Comparison of ENCODE assay signal across 10 cellular contexts in genomic region chr9:137575725-137576411, GRCh38.
DNase-seq lines count a peak whose midpoint lies in the region; ATAC-seq and TF ChIP-seq lines count a peak whose summit lies in the region.
"Had no signal": no experiment of that assay in that cellular context is flagged by ENCODE, and none has a peak within 500 bp of the region (broad histone marks: within the 10 kb centered on the region; RNA-seq: fewer than 3 reads in every experiment).

No MANE protein-coding gene starts in this region.

- H3K9me3 ChIP-seq in SU-DHL-6 (ENCODE audit: insufficient read depth, low read length) = no peaks in the 10 kb centered on the region

- no peaks in the 10 kb centered on the region for H3K9me3 Mint-ChIP-seq in activated T-cell treated with anti-CD3 and anti-CD28 coated beads, Interleukin-2, amount 50 U/mL, for 24 hours
- no peaks in the 10 kb centered on the region for H3K9me3 Mint-ChIP-seq in stimulated activated effector memory CD8-positive, alpha-beta T cell treated with anti-CD3 and anti-CD28 coated beads, Interleukin-12 subunit alpha, Interleukin-12 subunit beta, amount 100 ng/mL, for 72 hours

- DNase-seq in activated T-cell treated with anti-CD3 and anti-CD28 coated beads, Interleukin-2, amount 50 U/mL, for 24 hours = no peak
- DNase-seq in activated T-cell treated with anti-CD3 and anti-CD28 coated beads, Interleukin-2, amount 50 U/mL, for 1 hour = no peak
- no peak for DNase-seq in epithelial cell of prostate (ENCODE audit: low read depth, low spot score)
- DNase-seq in stimulated activated effector memory CD8-positive, alpha-beta T cell treated with anti-CD3 and anti-CD28 coated beads, Interleukin-12 subunit alpha, Interleukin-12 subunit beta, amount 100 ng/mL, for 72 hours (ENCODE audit: low spot score in 2 of 2) = no peak
- DNase-seq in Kasumi-1 (lab: John Stamatoyannopoulos, UW) = no peak
- DNase-seq: aorta had no signal

- H3K4me1 Mint-ChIP-seq in activated T-cell treated with anti-CD3 and anti-CD28 coated beads, Interleukin-2, amount 50 U/mL, for 24 hours (ENCODE audit: low read depth) = peaks cover 40% of the 10 kb centered on the region
- H3K4me1 Mint-ChIP-seq in stimulated activated effector memory CD8-positive, alpha-beta T cell treated with anti-CD3 and anti-CD28 coated beads, Interleukin-12 subunit alpha, Interleukin-12 subunit beta, amount 100 ng/mL, for 72 hours = peaks cover 31% of the 10 kb centered on the region

- peaks cover 27% of the 10 kb centered on the region for H3K79me2 ChIP-seq in SU-DHL-6 (ENCODE audit: insufficient read depth, low read length)

- H3K4me3 ChIP-seq in SU-DHL-6 (ENCODE audit: insufficient read depth, low read length, poor library complexity, severe bottlenecking) = no peak overlapping the region

- H2AFZ ChIP-seq in SU-DHL-6 (ENCODE audit: low read depth, low read length, severe bottlenecking) = no peak overlapping the region

- peak overlapping the region; percentile 88 for H3K4me3 Mint-ChIP-seq in activated T-cell treated with anti-CD3 and anti-CD28 coated beads, Interleukin-2, amount 50 U/mL, for 24 hours
- peak overlapping the region; percentile 75 for H3K4me3 Mint-ChIP-seq in stimulated activated effector memory CD8-positive, alpha-beta T cell treated with anti-CD3 and anti-CD28 coated beads, Interleukin-12 subunit alpha, Interleukin-12 subunit beta, amount 100 ng/mL, for 72 hours

- TF ChIP-seq CTCF in SU-DHL-6 (IDR thresholded peaks at IDR 0.05; ENCODE audit: insufficient read depth, low read length, poor library complexity, severe bottlenecking) = no peak

- no peak for ATAC-seq in stimulated activated effector memory CD8-positive, alpha-beta T cell treated with anti-CD3 and anti-CD28 coated beads, Interleukin-12 subunit alpha, Interleukin-12 subunit beta, amount 100 ng/mL, for 72 hours
- ATAC-seq in GM19395 (IDR thresholded peaks at IDR 0.05; ENCODE audit: unreplicated experiment) = no peak
- no peak for ATAC-seq in GM19324 (IDR thresholded peaks at IDR 0.05; ENCODE audit: low FRiP score, unreplicated experiment)

- H3K9me2 ChIP-seq in SU-DHL-6 (replicated peaks; ENCODE audit: insufficient read depth, low read length) = no peaks in the 10 kb centered on the region

- 0 out of 2 replicates have a peak, but pooled peaks cover 8% of the 10 kb centered on the region for H3F3A ChIP-seq in SU-DHL-6 (ENCODE audit: insufficient read depth)

- no peak overlapping the region for H3K9ac ChIP-seq in SU-DHL-6 (ENCODE audit: low read length)

- H3K27ac Mint-ChIP-seq in activated T-cell treated with anti-CD3 and anti-CD28 coated beads, Interleukin-2, amount 50 U/mL, for 24 hours = peak overlapping the region; percentile 72
- peak overlapping the region; percentile 72 for H3K27ac Mint-ChIP-seq in stimulated activated effector memory CD8-positive, alpha-beta T cell treated with anti-CD3 and anti-CD28 coated beads, Interleukin-12 subunit alpha, Interleukin-12 subunit beta, amount 100 ng/mL, for 72 hours

- H3K27me3 ChIP-seq in SU-DHL-6 (ENCODE audit: low read length) = no peaks in the 10 kb centered on the region

- peaks cover 7% of the 10 kb centered on the region; the same call in 1 of the 2 replicates for H3K36me3 ChIP-seq in SU-DHL-6 (ENCODE audit: low read length)

- peak overlapping the region; percentile 94 for H3K4me2 ChIP-seq in SU-DHL-6 (ENCODE audit: low read depth, low read length, poor library complexity, severe bottlenecking)

- peaks cover 70% of the 10 kb centered on the region for H3K36me3 Mint-ChIP-seq in activated T-cell treated with anti-CD3 and anti-CD28 coated beads, Interleukin-2, amount 50 U/mL, for 24 hours (ENCODE audit: low read depth)
- peaks cover 59% of the 10 kb centered on the region for H3K36me3 Mint-ChIP-seq in stimulated activated effector memory CD8-positive, alpha-beta T cell treated with anti-CD3 and anti-CD28 coated beads, Interleukin-12 subunit alpha, Interleukin-12 subunit beta, amount 100 ng/mL, for 72 hours

- H4K20me1 ChIP-seq in SU-DHL-6 (ENCODE audit: low read depth, low read length) = no peaks in the 10 kb centered on the region; the same call in 1 of the 2 replicates

- H3K27me3 Mint-ChIP-seq in activated T-cell treated with anti-CD3 and anti-CD28 coated beads, Interleukin-2, amount 50 U/mL, for 24 hours = no peaks in the 10 kb centered on the region

- H3K27ac ChIP-seq in SU-DHL-6 (ENCODE audit: low read depth, low read length) (peak overlapping the region; percentile 64), epithelial cell of prostate (peak overlapping the region; percentile 78)
- H3K27ac ChIP-seq: VCaP had no signal
